ENCODE assay signal across 9 cellular contexts in the genomic region with DNA sequence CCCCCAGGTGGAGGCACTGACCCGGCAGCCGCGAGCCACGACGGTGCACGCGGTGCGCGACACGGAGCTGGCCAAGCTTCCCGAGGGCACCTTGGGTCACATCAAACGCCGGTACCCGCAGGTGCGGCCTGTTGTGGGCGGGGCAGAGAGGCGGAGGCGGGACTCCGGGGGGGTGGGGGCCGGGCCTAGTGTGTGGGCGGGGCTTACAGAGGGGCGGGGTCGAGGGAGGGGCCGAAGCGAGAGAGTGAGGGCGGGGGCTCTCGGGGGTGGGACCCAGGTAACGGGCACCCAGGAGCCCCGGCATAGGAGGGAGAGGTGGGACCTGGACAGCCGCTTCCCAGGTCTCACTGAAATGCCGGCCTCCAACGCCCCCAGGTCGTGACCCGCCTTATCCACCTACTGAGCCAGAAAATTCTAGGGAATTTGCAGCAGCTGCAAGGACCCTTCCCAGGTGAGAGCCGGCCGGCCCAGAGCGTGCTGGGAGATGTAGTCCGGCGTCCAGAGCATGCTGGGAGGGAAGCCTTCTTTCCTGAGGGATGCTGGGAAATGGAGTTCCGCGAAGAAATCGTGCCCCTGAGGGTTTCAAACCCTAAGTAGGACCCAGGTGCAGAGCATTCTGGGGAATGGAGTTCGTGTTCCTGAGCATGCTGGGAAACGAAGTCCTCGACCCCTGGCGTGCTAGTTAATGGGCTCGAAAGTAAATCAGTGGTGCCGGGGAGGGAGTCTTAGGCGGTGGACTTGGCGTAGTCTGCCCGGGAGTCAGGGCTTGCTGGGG. TPM values are rescaled to one million over a fixed set of nuclear protein-coding genes. Genes with fewer than 3 reads are reported as not detected.
DNase-seq lines count a peak whose midpoint lies in the region; ATAC-seq and TF ChIP-seq lines count a peak whose summit lies in the region.
"Had no signal": no experiment of that assay in that cellular context is flagged by ENCODE, and none has a peak within 500 bp of the region (broad histone marks: within the 10 kb centered on the region; RNA-seq: fewer than 3 reads in every experiment).

No MANE protein-coding gene starts in this region.

- H3K4me3 ChIP-seq in IMR-90 (ENCODE audit: insufficient read depth, low read depth, low read length): no peak overlapping the region
- H3K4me3 ChIP-seq in left ventricle myocardium inferior: peak overlapping the region; percentile 60
- H3K4me3 ChIP-seq in PC-9: no peak overlapping the region

- no peak overlapping the region for H3K4me3 Mint-ChIP-seq in activated naive CD8-positive, alpha-beta T cell treated with anti-CD3 and anti-CD28 coated beads, Interleukin-2, amount 50 U/mL, for 24 hours
- H3K4me3 Mint-ChIP-seq: stimulated activated naive CD8-positive, alpha-beta T cell treated with anti-CD3 and anti-CD28 coated beads, Interleukin-15, Interleukin-2, amounts not matched to agents 100 ng/mL and 50 ng/mL, for 24 hours had no signal

- no peaks in the 10 kb centered on the region for H3K9me1 ChIP-seq in IMR-90 (ENCODE audit: insufficient read depth, low read length)

- POLR2A ChIA-PET in IMR-90 (lab: Charles Lee; ENCODE audit: unreplicated experiment) (no interaction called here), PC-9 (lab: Charles Lee; ENCODE audit: unreplicated experiment) (no interaction called here)

- H2AK5ac ChIP-seq in IMR-90 (ENCODE audit: low read depth, low read length): no peak overlapping the region

- no peak for TF ChIP-seq POLR2A in IMR-90 (IDR thresholded peaks at IDR 0.05; ENCODE audit: low read depth, low read length)

- no peak overlapping the region for H2BK15ac ChIP-seq in IMR-90 (ENCODE audit: low read depth, low read length)

- no peak overlapping the region for H3K18ac ChIP-seq in IMR-90 (ENCODE audit: low read depth, low read length)

- no peak overlapping the region for H2BK5ac ChIP-seq in IMR-90 (ENCODE audit: low read depth, low read length, poor library complexity, severe bottlenecking)

- no peak overlapping the region for H3K23ac ChIP-seq in IMR-90 (ENCODE audit: low read depth, low read length)

- H3K36me3 ChIP-seq in IMR-90 (ENCODE audit: control insufficient read depth, insufficient read depth, low read length): peaks cover 39% of the 10 kb centered on the region
- H3K36me3 ChIP-seq in left ventricle myocardium inferior: peaks cover 40% of the 10 kb centered on the region
- 0 out of 2 replicates have a peak, but pooled peaks cover 2% of the 10 kb centered on the region for H3K36me3 ChIP-seq in PC-9 (ENCODE audit: low read depth)

- DNase-seq in COLO829 (ENCODE audit: low spot score) (peak; percentile 44), IMR-90 (peak; percentile 30), left ventricle myocardium inferior (peak; percentile 62), pons (ENCODE audit: low spot score) (peak; percentile 45), PC-9 (no peak)
- DNase-seq in activated naive CD8-positive, alpha-beta T cell treated with anti-CD3 and anti-CD28 coated beads, Interleukin-2, amount 50 U/mL, for 24 hours: peak; percentile 26

- H3F3A ChIP-seq in PC-9 (ENCODE audit: insufficient read depth, low read depth): peaks cover 11% of the 10 kb centered on the region; the same call in 1 of the 2 replicates

- 0 out of 4 replicates have a peak, but pooled peaks cover 0 to 2% of the 10 kb centered on the region in 2 experiments for H3K79me1 ChIP-seq in IMR-90 (ENCODE audit: low read depth in 1 of 2, low read length in 2 of 2)

- H3K9me2 ChIP-seq in PC-9 (ENCODE audit: insufficient read depth): no peaks in the 10 kb centered on the region

- no peak overlapping the region for H4K91ac ChIP-seq in IMR-90 (ENCODE audit: insufficient read depth, low read depth, low read length)

- H3K27ac ChIP-seq in IMR-90 (ENCODE audit: insufficient read depth, low read length): no peak overlapping the region
- peak overlapping the region; percentile 46 for H3K27ac ChIP-seq in left ventricle myocardium inferior (replicated peaks)
- no peak overlapping the region for H3K27ac ChIP-seq in PC-9

- no peak overlapping the region for H2BK20ac ChIP-seq in IMR-90 (ENCODE audit: low read depth, low read length)

- peak overlapping the region; percentile 1 for H2AK9ac ChIP-seq in IMR-90 (replicated peaks; ENCODE audit: low read depth, low read length, poor library complexity)

- no peaks in the 10 kb centered on the region for H3K4me1 ChIP-seq in IMR-90 (ENCODE audit: control insufficient read depth, insufficient read depth, low read length)
- H3K4me1 ChIP-seq in left ventricle myocardium inferior: peaks cover 3% of the 10 kb centered on the region
- no peaks in the 10 kb centered on the region for H3K4me1 ChIP-seq in PC-9 (replicated peaks; ENCODE audit: insufficient read depth)

- peaks cover 6% of the 10 kb centered on the region for H3K4me1 Mint-ChIP-seq in activated naive CD8-positive, alpha-beta T cell treated with anti-CD3 and anti-CD28 coated beads, Interleukin-2, amount 50 U/mL, for 24 hours

- no peak overlapping the region for H3K27ac Mint-ChIP-seq in activated naive CD8-positive, alpha-beta T cell treated with anti-CD3 and anti-CD28 coated beads, Interleukin-2, amount 50 U/mL, for 24 hours
- H3K27ac Mint-ChIP-seq: stimulated activated naive CD8-positive, alpha-beta T cell treated with anti-CD3 and anti-CD28 coated beads, Interleukin-15, Interleukin-2, amounts not matched to agents 100 ng/mL and 50 ng/mL, for 24 hours had no signal

- no peak for TF ChIP-seq RAD21 in IMR-90 (IDR thresholded peaks at IDR 0.05; ENCODE audit: low read length)

- in situ Hi-C loops in IMR-90 (cut with MboI; ENCODE audit: low sequenced_read_pairs): no loop called here

- no peak overlapping the region for H3K4ac ChIP-seq in IMR-90 (ENCODE audit: low read depth, low read length)

- no peak overlapping the region for H2BK120ac ChIP-seq in IMR-90 (ENCODE audit: low read depth, low read length)

- peaks cover 15% of the 10 kb centered on the region for H3K36me3 Mint-ChIP-seq in activated naive CD8-positive, alpha-beta T cell treated with anti-CD3 and anti-CD28 coated beads, Interleukin-2, amount 50 U/mL, for 24 hours (ENCODE audit: low read depth)

- dilution Hi-C loops in IMR-90 (cut with HindIII; ENCODE audit: low sequenced_read_pairs, unreplicated experiment): no loop called here

- ATAC-seq in IMR-90 (ENCODE audit: low read depth): peak; percentile 73
- no peak for ATAC-seq in activated naive CD8-positive, alpha-beta T cell treated with anti-CD3 and anti-CD28 coated beads, Interleukin-2, amount 50 U/mL, for 24 hours
- no peak for ATAC-seq in GM18867 (IDR thresholded peaks at IDR 0.05; ENCODE audit: unreplicated experiment)
- ATAC-seq in GM18517 (IDR thresholded peaks at IDR 0.05; ENCODE audit: unreplicated experiment): no peak

- no peak overlapping the region for H4K5ac ChIP-seq in IMR-90 (ENCODE audit: low read depth, low read length)

- no peak overlapping the region for H3K56ac ChIP-seq in IMR-90 (ENCODE audit: extremely low read depth, insufficient read depth, low read length)

- H3K9me3 Mint-ChIP-seq in activated naive CD8-positive, alpha-beta T cell treated with anti-CD3 and anti-CD28 coated beads, Interleukin-2, amount 50 U/mL, for 24 hours: no peaks in the 10 kb centered on the region
- H3K9me3 Mint-ChIP-seq: stimulated activated naive CD8-positive, alpha-beta T cell treated with anti-CD3 and anti-CD28 coated beads, Interleukin-15, Interleukin-2, amounts not matched to agents 100 ng/mL and 50 ng/mL, for 24 hours had no signal

- no peaks in the 10 kb centered on the region for H3K79me2 ChIP-seq in PC-9 (ENCODE audit: low read depth)

- H3K27me3 Mint-ChIP-seq in activated naive CD8-positive, alpha-beta T cell treated with anti-CD3 and anti-CD28 coated beads, Interleukin-2, amount 50 U/mL, for 24 hours: no peaks in the 10 kb centered on the region
- H3K27me3 Mint-ChIP-seq: stimulated activated naive CD8-positive, alpha-beta T cell treated with anti-CD3 and anti-CD28 coated beads, Interleukin-15, Interleukin-2, amounts not matched to agents 100 ng/mL and 50 ng/mL, for 24 hours had no signal

- intact Hi-C loops in IMR-90 (cut with micrococcal nuclease): no loop called here
- intact Hi-C loops in left ventricle myocardium inferior (cut with micrococcal nuclease): no loop called here
- intact Hi-C loops in PC-9 (cut with micrococcal nuclease; ENCODE audit: unreplicated experiment): no loop called here

- no peaks in the 10 kb centered on the region for H3K27me3 ChIP-seq in IMR-90 (ENCODE audit: control insufficient read depth, insufficient read depth, low read length)
- no peaks in the 10 kb centered on the region for H3K27me3 ChIP-seq in left ventricle myocardium inferior (ENCODE audit: low read depth)
- no peaks in the 10 kb centered on the region for H3K27me3 ChIP-seq in PC-9 (ENCODE audit: insufficient read depth, low read depth)

- no peak overlapping the region for H4K8ac ChIP-seq in IMR-90 (ENCODE audit: low read depth in 2 of 2, low read length in 2 of 2)

- CTCF ChIA-PET in IMR-90 (lab: Yijun Ruan, JAX): no interaction called here
- CTCF ChIA-PET in PC-9 (lab: Charles Lee): no interaction called here

- H2AFZ ChIP-seq in IMR-90 (replicated peaks; ENCODE audit: low read length, poor library complexity): peak overlapping the region; percentile 8
- H2AFZ ChIP-seq in PC-9: no peak overlapping the region

- H3K9ac ChIP-seq in IMR-90 (ENCODE audit: low read depth, low read length): no peak overlapping the region

- TF ChIP-seq CTCF in IMR-90 (conservative IDR thresholded peaks at IDR 0.05; ENCODE audit: low read depth, low read length) (no peak), left ventricle myocardium inferior (IDR thresholded peaks at IDR 0.05; ENCODE audit: borderline replicate concordance) (no peak), PC-9 (conservative IDR thresholded peaks at IDR 0.05) (no peak)

- H4K20me1 ChIP-seq in IMR-90 (ENCODE audit: insufficient read depth, low read length) (no peaks in the 10 kb centered on the region; the same call in 1 of the 2 replicates), PC-9 (ENCODE audit: insufficient read depth) (no peaks in the 10 kb centered on the region)

- BruUV-seq in IMR-90 (replicated peaks; lab: Mats Ljungman, UMichigan) (no TSS peak), PC-9 (replicated peaks; lab: Mats Ljungman, UMichigan) (no TSS peak)

- H3K4me2 ChIP-seq in IMR-90 (ENCODE audit: low read depth, low read length) (no peak overlapping the region), PC-9 (no peak overlapping the region)

- H3K14ac ChIP-seq in IMR-90 (replicated peaks; ENCODE audit: low read depth, low read length): no peak overlapping the region

- H3K9me3 ChIP-seq in IMR-90 (ENCODE audit: control insufficient read depth, insufficient read depth, low read length) (no peaks in the 10 kb centered on the region), left ventricle myocardium inferior (replicated peaks) (no peaks in the 10 kb centered on the region), PC-9 (ENCODE audit: insufficient read depth, low read depth) (no peaks in the 10 kb centered on the region)

- 36% methylated on average over 14 of the region's 51 CpGs; no CpG with 5 or more reads in 1 of the 2 experiments for WGBS in IMR-90 (ENCODE audit: extremely low coverage in 2 of 2, insufficient read length in 1 of 2), 2 experiments

RNA-seq across cellular contexts. Expression of a gene that starts 15.7 kb away (rescaled TPM):
- total RNA-seq in IMR-90 (2012; rRNA removed): 17.9 and 20.0 TPM in 2 replicates
- 52.7 and 55.6 TPM in 2 replicates for polyA plus RNA-seq in IMR-90 (2012; rRNA removed)
- 58.3 and 81.7 TPM in 2 replicates for polyA plus RNA-seq in IMR-90 (2012; cell fraction: cytosol; rRNA removed)
- polyA plus RNA-seq in IMR-90 (2012; cell fraction: nucleus; rRNA removed; ENCODE audit: low replicate concordance): 105 and 216 TPM in 2 replicates
- 52.7 TPM for total RNA-seq in left ventricle myocardium inferior
- total RNA-seq in PC-9 (2021): 121 and 139 TPM in 2 replicates

RNA-seq across cellular contexts. Expression of a gene that starts 28.8 kb away (rescaled TPM):
- total RNA-seq in IMR-90 (2012; rRNA removed): 2.5 and 3.4 TPM in 2 replicates
- polyA plus RNA-seq in IMR-90 (2012; rRNA removed): 19.6 and 24.3 TPM in 2 replicates
- 13.9 and 26.7 TPM in 2 replicates for polyA plus RNA-seq in IMR-90 (2012; cell fraction: cytosol; rRNA removed)
- 48.5 and 136 TPM in 2 replicates for polyA plus RNA-seq in IMR-90 (2012; cell fraction: nucleus; rRNA removed; ENCODE audit: low replicate concordance)
- 16.8 TPM for total RNA-seq in left ventricle myocardium inferior
- 10.4 and 16.0 TPM in 2 replicates for total RNA-seq in PC-9 (2021)

RNA-seq across cellular contexts. Expression of a gene that starts 35.3 kb away (rescaled TPM):
- 5.4 and 9.2 TPM in 2 replicates for total RNA-seq in IMR-90 (2012; rRNA removed)
- polyA plus RNA-seq in IMR-90 (2012; rRNA removed): 30.7 and 34.9 TPM in 2 replicates
- 43.8 and 60.5 TPM in 2 replicates for polyA plus RNA-seq in IMR-90 (2012; cell fraction: cytosol; rRNA removed)
- polyA plus RNA-seq in IMR-90 (2012; cell fraction: nucleus; rRNA removed; ENCODE audit: low replicate concordance): 19.3 and 34.2 TPM in 2 replicates
- 88.5 TPM for total RNA-seq in left ventricle myocardium inferior
- total RNA-seq in PC-9 (2021): 60.7 and 85.3 TPM in 2 replicates

RNA-seq across cellular contexts. Expression of a gene that starts 44.5 kb away (rescaled TPM):
- total RNA-seq in IMR-90 (2012; rRNA removed): not detected in 2 replicates
- polyA plus RNA-seq in IMR-90 (2012; rRNA removed): not detected in 2 replicates
- polyA plus RNA-seq in IMR-90 (2012; cell fraction: cytosol; rRNA removed): not detected in 2 replicates
- 0.05 and 0.09 TPM in 2 replicates for polyA plus RNA-seq in IMR-90 (2012; cell fraction: nucleus; rRNA removed; ENCODE audit: low replicate concordance)
- 0.60 TPM for total RNA-seq in left ventricle myocardium inferior
- 25.9 and 27.8 TPM in 2 replicates for total RNA-seq in PC-9 (2021)

Comparison
In these comparisons a context has a peak if more than half of its experiments do, and no peak if none do; other contexts are left out.
1. DNase-seq: peak in COLO829 (single experiment), IMR-90 (single experiment), activated naive CD8-positive, alpha-beta T cell treated with anti-CD3 and anti-CD28 coated beads, Interleukin-2, amount 50 U/mL, for 24 hours (single experiment), left ventricle myocardium inferior (single experiment) and pons (single experiment); none in PC-9 (0 of 2).